ENCODE assay signal across 8 cellular contexts in the genomic region with DNA sequence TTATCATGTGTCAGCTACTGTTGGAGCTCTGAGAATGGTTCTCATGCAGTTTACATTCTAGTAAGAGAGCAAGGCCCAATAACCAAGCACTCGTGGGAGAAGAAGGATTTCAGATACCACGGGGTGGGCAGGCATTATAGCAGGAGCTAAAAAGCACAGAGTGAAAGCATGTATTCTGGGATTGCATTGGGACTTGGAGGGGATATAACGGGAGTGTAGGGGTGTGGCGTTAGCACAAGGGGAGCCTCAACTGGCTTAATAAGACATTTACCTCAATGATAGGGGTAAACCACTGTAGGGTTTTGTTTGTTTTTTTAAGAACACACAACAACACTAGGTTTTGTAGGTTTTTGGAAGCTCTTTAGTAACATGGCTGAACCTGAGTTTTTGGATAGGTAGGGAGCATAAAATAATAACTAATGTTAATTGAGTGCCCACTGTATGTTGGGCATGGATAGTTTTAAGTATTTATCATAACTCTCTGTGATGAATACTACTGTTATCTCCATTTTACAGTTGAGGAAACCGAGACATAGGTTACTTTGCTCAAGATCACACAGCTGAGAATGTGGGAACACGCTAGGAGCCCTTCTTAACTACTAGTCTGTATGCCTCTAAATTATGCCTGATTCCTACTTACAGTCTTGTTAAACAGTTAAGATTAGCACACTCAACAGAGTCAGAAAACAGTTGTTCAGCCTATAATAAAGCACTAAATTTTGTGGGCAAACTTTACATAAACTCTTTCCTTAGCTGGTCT. TPM values are rescaled to one million over a fixed set of nuclear protein-coding genes. Genes with fewer than 3 reads are reported as not detected.
DNase-seq lines count a peak whose midpoint lies in the region; ATAC-seq, FAIRE-seq and TF ChIP-seq lines count a peak whose summit lies in the region.
"Had no signal": no experiment of that assay in that cellular context is flagged by ENCODE, and none has a peak within 500 bp of the region (broad histone marks: within the 10 kb centered on the region; RNA-seq: fewer than 3 reads in every experiment).

No MANE protein-coding gene starts in this region.

- H3K9me2 ChIP-seq in PC-9 (ENCODE audit: insufficient read depth): no peaks in the 10 kb centered on the region

- dilution Hi-C loops in endothelial cell of umbilical vein (cut with MboI; ENCODE audit: extremely low pct_ligation_motif_present, low sequenced_read_pairs): no loop called here

- ATAC-seq in gastrocnemius medialis: no peak

- 60% methylated on average over 6 of the region's 6 CpGs for WGBS in prostate gland

- H3K4me3 ChIP-seq in PC-9 (peak overlapping the region; percentile 69; the same call in 1 of the 2 replicates), endothelial cell of umbilical vein (replicated peaks in 1 of 3; ENCODE audit: insufficient read depth in 1 of 3, low read depth in 1 of 3, low read length in 3 of 3) (no peak overlapping the region), gastrocnemius medialis (peak overlapping the region in 1 of 4 donors; percentile 69), prostate gland (no peak overlapping the region), brain microvascular endothelial cell (ENCODE audit: low read depth, low read length) (no peak overlapping the region)

- POLR2A ChIA-PET in PC-9 (lab: Charles Lee; ENCODE audit: unreplicated experiment) (interaction anchor here (0.5 kb wide), 1 partner anchor 61 kb away, joined by 24 read pairs; no protein-coding TSS in a partner anchor), endothelial cell of umbilical vein (lab: Charles Lee) (no interaction called here)

- H3K36me3 ChIP-seq in PC-9 (ENCODE audit: low read depth): 0 out of 2 replicates have a peak, but pooled peaks cover 9% of the 10 kb centered on the region
- no peaks in the 10 kb centered on the region for H3K36me3 ChIP-seq in endothelial cell of umbilical vein (ENCODE audit: control insufficient read depth in 2 of 2, extremely low read depth in 1 of 2, insufficient read depth in 2 of 2, low read length in 2 of 2)
- no peaks in the 10 kb centered on the region for H3K36me3 ChIP-seq in gastrocnemius medialis
- H3K36me3 ChIP-seq in prostate gland: no peaks in the 10 kb centered on the region
- H3K36me3 ChIP-seq in brain microvascular endothelial cell (replicated peaks): no peaks in the 10 kb centered on the region

- no peak overlapping the region for H3K9ac ChIP-seq in endothelial cell of umbilical vein (replicated peaks; ENCODE audit: extremely low read depth, insufficient read depth, low read length)

- H3K9me3 ChIP-seq in PC-9 (ENCODE audit: insufficient read depth, low read depth) (no peaks in the 10 kb centered on the region), endothelial cell of umbilical vein (replicated peaks; ENCODE audit: control insufficient read depth, insufficient read depth, low read length) (no peaks in the 10 kb centered on the region), gastrocnemius medialis (no peaks in the 10 kb centered on the region), prostate gland (no peaks in the 10 kb centered on the region)
- H3K9me3 ChIP-seq: Peyer's patch had no signal

- CTCF ChIA-PET in PC-9 (lab: Charles Lee): interaction anchor here (0.9 to 2.0 kb wide), 3 partner anchors 23 to 100 kb away, joined by 3 to 7 read pairs (median 3); no protein-coding TSS in a partner anchor
- CTCF ChIA-PET in endothelial cell of umbilical vein (lab: Charles Lee): interaction anchor here (1.1 to 4.2 kb wide), 7 partner anchors 9 to 100 kb away, joined by 3 to 33 read pairs (median 6); no protein-coding TSS in a partner anchor

- peak overlapping the region; percentile 72 for H3K4me2 ChIP-seq in PC-9
- H3K4me2 ChIP-seq in endothelial cell of umbilical vein (ENCODE audit: insufficient read depth, low read length): peak overlapping the region; percentile 67

- H3K9me1 ChIP-seq in endothelial cell of umbilical vein (replicated peaks; ENCODE audit: control insufficient read depth, extremely low read depth, insufficient read depth, low read length): no peaks in the 10 kb centered on the region

- in situ Hi-C loops in gastrocnemius medialis (cut with MboI; ENCODE audit: low sequenced_read_pairs in 4 of 4) (loop anchor here in 1 of 4 donors (10.0 kb wide), 1 partner anchor 160 kb away; a partner anchor contains a TSS), brain microvascular endothelial cell (cut with HindIII; ENCODE audit: low pct_ligation_motif_present, low sequenced_read_pairs) (no loop called here)

- H3K4me1 ChIP-seq in PC-9 (replicated peaks; ENCODE audit: insufficient read depth) (peaks cover 45% of the 10 kb centered on the region), endothelial cell of umbilical vein (ENCODE audit: control insufficient read depth, extremely low read depth, insufficient read depth, low read length) (peaks cover 19% of the 10 kb centered on the region), gastrocnemius medialis (peaks cover 21 to 23% of the 10 kb centered on the region in 2 donors), prostate gland (replicated peaks) (peaks cover 2% of the 10 kb centered on the region)

- BruUV-seq in PC-9 (replicated peaks; lab: Mats Ljungman, UMichigan) (no TSS peak), endothelial cell of umbilical vein (replicated peaks; lab: Mats Ljungman, UMichigan) (no TSS peak)

- FAIRE-seq in endothelial cell of umbilical vein (lab: Jason Lieb, UNC): no peak

- H2AFZ ChIP-seq in PC-9 (peak overlapping the region; percentile 93; the same call in 1 of the 2 replicates), endothelial cell of umbilical vein (ENCODE audit: low read depth, low read length) (no peak overlapping the region)

- H3K79me2 ChIP-seq in PC-9 (ENCODE audit: low read depth) (peaks cover 26% of the 10 kb centered on the region), endothelial cell of umbilical vein (ENCODE audit: control insufficient read depth, insufficient read depth, low read length) (peaks cover 27% of the 10 kb centered on the region)

- H3K27me3 ChIP-seq in PC-9 (ENCODE audit: insufficient read depth, low read depth) (no peaks in the 10 kb centered on the region), endothelial cell of umbilical vein (ENCODE audit: control insufficient read depth in 2 of 2, insufficient read depth in 2 of 2, low read length in 2 of 2) (no peaks in the 10 kb centered on the region), gastrocnemius medialis (no peaks in the 10 kb centered on the region), prostate gland (replicated peaks; ENCODE audit: insufficient read depth) (no peaks in the 10 kb centered on the region), brain microvascular endothelial cell (replicated peaks) (no peaks in the 10 kb centered on the region)
- H3K27me3 ChIP-seq: Peyer's patch had no signal

- H3F3A ChIP-seq in PC-9 (ENCODE audit: insufficient read depth, low read depth): peaks cover 12% of the 10 kb centered on the region

- no peak for TF ChIP-seq CTCF in PC-9 (conservative IDR thresholded peaks at IDR 0.05)
- no peak for TF ChIP-seq CTCF in endothelial cell of umbilical vein (IDR thresholded peaks at IDR 0.05; ENCODE audit: extremely low read depth in 1 of 2, insufficient read depth in 1 of 2, low read depth in 1 of 2, low read length in 2 of 2)
- TF ChIP-seq CTCF in gastrocnemius medialis (IDR thresholded peaks at IDR 0.05 in 4 of 5, conservative IDR thresholded peaks at IDR 0.05 in 1 of 5): no peak
- no peak for TF ChIP-seq CTCF in prostate gland (IDR thresholded peaks at IDR 0.05)
- TF ChIP-seq CTCF in brain microvascular endothelial cell (IDR thresholded peaks at IDR 0.05; ENCODE audit: low read depth, low read length, missing control alignments): no peak

- TF ChIP-seq POLR2A in GM19193 (IDR thresholded peaks at IDR 0.05; ENCODE audit: extremely low read depth, insufficient read depth, insufficient read length): peak; percentile 31
- TF ChIP-seq POLR2A in endothelial cell of umbilical vein (IDR thresholded peaks at IDR 0.05; ENCODE audit: low read depth, low read length): no peak
- no peak for TF ChIP-seq POLR2A in gastrocnemius medialis (IDR thresholded peaks at IDR 0.05)
- no peak for TF ChIP-seq POLR2A in prostate gland (IDR thresholded peaks at IDR 0.05)

- H4K20me1 ChIP-seq in PC-9 (ENCODE audit: insufficient read depth) (peaks cover 16% of the 10 kb centered on the region; the same call in 1 of the 2 replicates), endothelial cell of umbilical vein (replicated peaks; ENCODE audit: control insufficient read depth, extremely low read depth, insufficient read depth, low read length) (no peaks in the 10 kb centered on the region)

- intact Hi-C loops in PC-9 (cut with micrococcal nuclease; ENCODE audit: unreplicated experiment) (loop anchor here (1.0 to 10.0 kb wide), 4 partner anchors 101 to 320 kb away; a partner anchor contains a TSS), endothelial cell of umbilical vein (cut with micrococcal nuclease) (loop anchor here (5.0 to 10.0 kb wide), 4 partner anchors 237 to 1008 kb away; no protein-coding TSS in a partner anchor), gastrocnemius medialis (cut with DNase I; ENCODE audit: low total_unique reads) (loop anchor here (5.0 kb wide), 3 partner anchors 62 to 357 kb away; a partner anchor contains a TSS), prostate gland (cut with DNase I) (loop anchor here (5.0 to 10.0 kb wide), 5 partner anchors 42 to 1800 kb away; a partner anchor contains a TSS)

- H3K27ac ChIP-seq in PC-9 (peak overlapping the region; percentile 84; the same call in 1 of the 2 replicates), endothelial cell of umbilical vein (ENCODE audit: insufficient read depth, low read depth, low read length) (no peak overlapping the region), gastrocnemius medialis (peak overlapping the region; percentile 92 to 99 (median 96)), prostate gland (peak overlapping the region in 1 of 2 donors; percentile 100), brain microvascular endothelial cell (no peak overlapping the region)

- DNase-seq in PC-9 (no peak), endothelial cell of umbilical vein (ENCODE audit: low read depth, low spot score) (no peak), gastrocnemius medialis (no peak), AG08395 (ENCODE audit: low spot score) (no peak), prostate gland (ENCODE audit: low spot score) (no peak), brain microvascular endothelial cell (no peak)

TF ChIP-seq in endothelial cell of umbilical vein, 7 proteins besides CTCF, POLR2A, EP300 and RAD21 (continues in another document):
- TF ChIP-seq GATA2 (IDR thresholded peaks at IDR 0.05; ENCODE audit: insufficient read depth, insufficient read length, low read depth, low read length): no peak

RNA-seq across cellular contexts. Expression of a gene that starts 1.8 kb away (rescaled TPM):
- total RNA-seq in PC-9 (2021) (19.4 and 20.3 TPM in 2 replicates), endothelial cell of umbilical vein (16.0 and 16.7 TPM in 2 replicates), gastrocnemius medialis (10 to 100 TPM; 10.9 to 25.6 (median 20.0) TPM), prostate gland (10 to 100 TPM; 47.4 to 48.9 TPM)
- 25.1 and 45.8 TPM in 2 replicates for polyA plus RNA-seq in endothelial cell of umbilical vein
- polyA plus RNA-seq in endothelial cell of umbilical vein (2011; cell fraction: cytosol; rRNA removed): 19.9 and 30.5 TPM in 2 replicates
- 12.9 and 17.8 TPM in 2 replicates for polyA plus RNA-seq in endothelial cell of umbilical vein (2011; cell fraction: nucleus; rRNA removed)
- 15.6 and 18.8 TPM in 2 replicates for polyA plus RNA-seq in endothelial cell of umbilical vein (2012)
- polyA minus RNA-seq in endothelial cell of umbilical vein: 16.6 and 26.8 TPM in 2 replicates
- polyA minus RNA-seq in endothelial cell of umbilical vein (2011; cell fraction: cytosol; rRNA and poly(A)+ RNA removed): 56.5 TPM
- 7.1 and 8.8 TPM in 2 replicates for polyA minus RNA-seq in endothelial cell of umbilical vein (2011; cell fraction: nucleus; rRNA and poly(A)+ RNA removed)

Comparison
In these comparisons a context has a peak if more than half of its experiments do, and no peak if none do; other contexts are left out.
1. H3K27ac ChIP-seq: peak in PC-9 (single experiment) and gastrocnemius medialis (4 of 4); none in endothelial cell of umbilical vein (single experiment) and brain microvascular endothelial cell (single experiment).